Comparison of ENCODE assay signal across 2 cellular contexts in genomic region chr6:157991067-157991432, GRCh38.
TF ChIP-seq lines count a peak whose summit lies in the region.

No MANE protein-coding gene starts in this region.

TF ChIP-seq in IMR-90, 13 proteins besides CTCF, POLR2A, EP300 and RAD21:
- TF ChIP-seq MAFK (IDR thresholded peaks at IDR 0.05; ENCODE audit: low read depth, low read length): no peak
- no peak for TF ChIP-seq FOS (IDR thresholded peaks at IDR 0.05; ENCODE audit: low read depth, low read length)
- TF ChIP-seq SMC3 (IDR thresholded peaks at IDR 0.05; ENCODE audit: low read depth, low read length): no peak
- TF ChIP-seq CHD1 (IDR thresholded peaks at IDR 0.05; ENCODE audit: low read depth, low read length): no peak
- TF ChIP-seq NFE2L2 (IDR thresholded peaks at IDR 0.05; ENCODE audit: low read depth, low read length): no peak

TF ChIP-seq in GM12878, 131 proteins besides CTCF, POLR2A, EP300 and RAD21:
- TF ChIP-seq CHD2 (IDR thresholded peaks at IDR 0.05; ENCODE audit: borderline replicate concordance, low read depth, low read length) (no peak), ZSCAN29 (IDR thresholded peaks at IDR 0.05) (no peak), YY1 (IDR thresholded peaks at IDR 0.05; ENCODE audit: low read depth, low read length) (no peak), ZNF687 (IDR thresholded peaks at IDR 0.05) (no peak), SRF (IDR thresholded peaks at IDR 0.05; ENCODE audit: low read depth in 2 of 2, low read length in 2 of 2) (no peak), MTA3 (IDR thresholded peaks at IDR 0.05; ENCODE audit: borderline replicate concordance, low read length) (no peak), NR2C2 (IDR thresholded peaks at IDR 0.05; ENCODE audit: borderline replicate concordance, control insufficient read depth, insufficient read length, low read depth) (no peak), CHD1 (IDR thresholded peaks at IDR 0.05; ENCODE audit: low read depth, low read length) (no peak)
TF ChIP-seq in GM12878: peak in this region for 0.
